In the genomic region with DNA sequence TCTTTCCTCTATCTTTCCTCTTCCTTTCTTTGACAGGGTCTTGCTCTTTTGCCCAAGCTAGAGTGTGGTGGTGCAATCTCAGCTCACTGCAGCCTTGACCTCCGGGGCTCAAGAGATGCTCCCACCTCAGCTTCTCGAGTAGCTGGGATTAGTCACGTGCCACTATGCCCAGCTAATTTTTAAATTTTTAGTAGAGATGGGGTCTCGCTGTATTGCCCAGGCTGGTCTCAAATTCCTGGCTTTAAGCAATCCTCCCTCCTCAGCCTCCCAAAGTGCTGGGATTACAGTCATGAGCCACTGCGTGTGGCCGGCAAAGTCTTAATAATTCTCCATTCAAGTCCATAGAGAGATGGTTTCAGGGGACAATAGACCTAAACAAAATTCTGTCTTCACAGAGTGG, we compare ENCODE assay signal across 26 cellular contexts. TPM values are rescaled to one million over a fixed set of nuclear protein-coding genes. Genes with fewer than 3 reads are reported as not detected.
"Had no signal": no experiment of that assay in that cellular context is flagged by ENCODE, and none has a peak within 500 bp of the region (broad histone marks: within the 10 kb centered on the region; RNA-seq: fewer than 3 reads in every experiment).

No MANE protein-coding gene starts in this region.

- H3K9me3 ChIP-seq: breast epithelium, esophagus muscularis mucosa, mucosa of descending colon had no signal

- H3K9me3 Mint-ChIP-seq: immature natural killer cell; T-helper 1 cell treated with Interleukin-12 subunit alpha and Interleukin-12 subunit beta and Interleukin-4 antibody, amounts not matched to agents 30 μg/mL and 1 μg/mL, for 36 hours; type B pancreatic cell had no signal

- ATAC-seq: gastroesophageal sphincter, heart left ventricle, left ventricle myocardium superior, mucosa of descending colon, sciatic nerve had no signal

- H3K4me1 Mint-ChIP-seq: immature natural killer cell had no signal

- H3K27ac ChIP-seq: breast epithelium, esophagus muscularis mucosa, gastroesophageal sphincter, heart left ventricle, parathyroid adenoma, stomach had no signal

- DNase-seq: activated CD4-positive, alpha-beta T cell treated with anti-CD3 and anti-CD28 coated beads, Interleukin-2, amount 50 U/mL, for 1 hour; activated CD4-positive, CD25-positive, alpha-beta regulatory T cell treated with anti-CD3 and anti-CD28 coated beads, Interleukin-2, amount 50 U/mL, for 72 hours; activated CD8-positive, alpha-beta memory T cell treated with anti-CD3 and anti-CD28 coated beads for 24 hours; activated CD8-positive, alpha-beta memory T cell treated with anti-CD3 and anti-CD28 coated beads, Interleukin-2, amount 50 U/mL, for 48 hours; activated effector memory CD4-positive, alpha-beta T cell treated with Interleukin-2 at 50 U/mL for 16 hours; activated naive CD4-positive, alpha-beta T cell treated with anti-CD3 and anti-CD28 coated beads, Interleukin-2, amount 50 U/mL, for 16 hours; activated T-cell treated with anti-CD3 and anti-CD28 coated beads, Interleukin-2, amount 50 U/mL, for 48 hours; aorta; cortex of kidney; effector CD4-positive, alpha-beta T cell; heart left ventricle; immature natural killer cell; left ventricle myocardium superior; mucosa of descending colon; naive B cell; stimulated activated CD4-positive, alpha-beta T cell treated with anti-CD3 and anti-CD28 coated beads, Interleukin-4, amount 100 ng/mL, for 1 hour; stomach had no signal

- H3K27ac Mint-ChIP-seq: immature natural killer cell; T-helper 1 cell treated with Interleukin-12 subunit alpha and Interleukin-12 subunit beta and Interleukin-4 antibody, amounts not matched to agents 30 μg/mL and 1 μg/mL, for 36 hours; type B pancreatic cell had no signal

- H3K36me3 Mint-ChIP-seq: immature natural killer cell, naive B cell had no signal

- H3K9ac ChIP-seq: parathyroid adenoma had no signal

- H3K4me3 ChIP-seq: gastroesophageal sphincter, heart left ventricle, mucosa of descending colon, smooth muscle cell, stomach had no signal

- H3K4me1 ChIP-seq: breast epithelium had no signal

- H3K36me3 ChIP-seq: breast epithelium, esophagus muscularis mucosa, gastroesophageal sphincter, heart left ventricle, stomach had no signal

- H3K4me3 Mint-ChIP-seq: immature natural killer cell; naive B cell; T-helper 1 cell treated with Interleukin-12 subunit alpha and Interleukin-12 subunit beta and Interleukin-4 antibody, amounts not matched to agents 30 μg/mL and 1 μg/mL, for 36 hours; type B pancreatic cell had no signal

- H3K79me2 ChIP-seq: parathyroid adenoma had no signal

- H2AFZ ChIP-seq: parathyroid adenoma had no signal

RNA-seq across cellular contexts. Expression of gene COL26A1, which starts 40.2 kb away (rescaled TPM):
- total RNA-seq: aorta, breast epithelium, endothelial cell of umbilical vein, esophagus muscularis mucosa, gastroesophageal sphincter, left ventricle myocardium superior, mucosa of descending colon had no signal
- polyA plus RNA-seq: aorta, endothelial cell of umbilical vein, heart left ventricle, immature natural killer cell had no signal
